In genomic region chr1:8004803-8005573, GRCh38 we compare ENCODE assay signal across 8 cellular contexts. TPM values are rescaled to one million over a fixed set of nuclear protein-coding genes. Genes with fewer than 3 reads are reported as not detected.
DNase-seq lines count a peak whose midpoint lies in the region; ATAC-seq and TF ChIP-seq lines count a peak whose summit lies in the region.

No MANE protein-coding gene starts in this region.

- CTCF ChIA-PET in CD4-positive, alpha-beta T cell (lab: Charles Lee), result no interaction called here

- no peak overlapping the region for H3K4me3 Mint-ChIP-seq in CD4-positive, alpha-beta T cell

- peak overlapping the region; percentile 98 for H3K27ac ChIP-seq in mesodermal cell (ENCODE audit: low read depth, low read length, severe bottlenecking)
- H3K27ac ChIP-seq in CD4-positive, alpha-beta T cell (ENCODE audit: low read depth, low read length), result no peak overlapping the region

- no peaks in the 10 kb centered on the region for H3K4me1 Mint-ChIP-seq in CD4-positive, alpha-beta T cell (ENCODE audit: low read depth)

- no peak overlapping the region for H3K27ac Mint-ChIP-seq in CD4-positive, alpha-beta T cell

- intact Hi-C loops in CD4-positive, alpha-beta T cell (cut with DNase I, micrococcal nuclease), result no loop called here

- no peak for TF ChIP-seq CTCF in choroid plexus epithelial cell (conservative IDR thresholded peaks at IDR 0.05; ENCODE audit: low read depth, low read length)
- no peak for TF ChIP-seq CTCF in CD4-positive, alpha-beta T cell (IDR thresholded peaks at IDR 0.05)

- ATAC-seq in GM19023 (IDR thresholded peaks at IDR 0.05; ENCODE audit: unreplicated experiment), result no peak
- no peak for ATAC-seq in CD4-positive, alpha-beta T cell (ENCODE audit: poor library complexity)

- H3K9me3 Mint-ChIP-seq in CD4-positive, alpha-beta T cell, result no peaks in the 10 kb centered on the region

- WGBS in mesodermal cell (ENCODE audit: insufficient coverage in 2 of 2), 2 experiments, result 72 to 80% methylated on average over 14 to 15 of the region's 17 CpGs

- H3K4me3 ChIP-seq in choroid plexus epithelial cell (ENCODE audit: low read depth, low read length) (no peak overlapping the region), mesodermal cell (ENCODE audit: extremely low read depth, insufficient read depth, low read length, poor library complexity, severe bottlenecking) (no peak overlapping the region)

- H3K9me3 ChIP-seq in mesodermal cell (ENCODE audit: control insufficient read depth, low read length), result no peaks in the 10 kb centered on the region
- no peaks in the 10 kb centered on the region for H3K9me3 ChIP-seq in CD4-positive, alpha-beta T cell (ENCODE audit: control insufficient read depth, low read length)

- POLR2A ChIA-PET in CD4-positive, alpha-beta T cell (lab: Charles Lee), result no interaction called here

- DNase-seq in GF-D8 (lab: John Stamatoyannopoulos, UW) (peak; percentile 70), NCI-H460 (ENCODE audit: extremely low read depth, low read depth) (peak; percentile 94), choroid plexus epithelial cell (ENCODE audit: low read depth) (peak; percentile 99), NCI-H1048 (lab: John Stamatoyannopoulos, UW) (no peak), cerebellum (ENCODE audit: low spot score) (no peak)
- DNase-seq in CD4-positive, alpha-beta T cell, result no peak

- H3K27me3 ChIP-seq in CD4-positive, alpha-beta T cell (ENCODE audit: control insufficient read depth, insufficient read depth, low read length), result no peaks in the 10 kb centered on the region

- peaks cover 30% of the 10 kb centered on the region for H3K4me1 ChIP-seq in mesodermal cell (ENCODE audit: control insufficient read depth, insufficient read depth, low read length, poor library complexity, severe bottlenecking)

- H3K27me3 Mint-ChIP-seq in CD4-positive, alpha-beta T cell, result no peaks in the 10 kb centered on the region

- peaks cover 17% of the 10 kb centered on the region for H3K36me3 Mint-ChIP-seq in CD4-positive, alpha-beta T cell (ENCODE audit: low read depth)

- H3K36me3 ChIP-seq in mesodermal cell (ENCODE audit: control insufficient read depth, insufficient read depth, low read length), result peaks cover 17% of the 10 kb centered on the region

RNA-seq across cellular contexts. Expression of gene ERRFI1, which starts 21.1 kb away (rescaled TPM):
- 97.4 and 105 TPM in 2 replicates for total RNA-seq in NCI-H460 (2014; rRNA removed; shearing (Covaris generic))
- 37.5 and 37.9 TPM in 2 replicates for polyA plus RNA-seq in NCI-H460 (2014; cell fraction: nucleus; rRNA removed)
- 154 TPM for polyA plus RNA-seq in mesodermal cell (2013, experiment 1 of 2)
- 155 TPM for polyA plus RNA-seq in mesodermal cell (2013, experiment 2 of 2)
- 22.0 TPM for total RNA-seq in cerebellum
- total RNA-seq in CD4-positive, alpha-beta T cell, result 1 to 10 TPM; 3.6 TPM

RNA-seq across cellular contexts. Expression of gene PARK7, which starts 43.5 kb away (rescaled TPM):
- 230 and 257 TPM in 2 replicates for total RNA-seq in NCI-H460 (2014; rRNA removed; shearing (Covaris generic))
- polyA plus RNA-seq in NCI-H460 (2014; cell fraction: nucleus; rRNA removed), result 194 and 198 TPM in 2 replicates
- polyA plus RNA-seq in mesodermal cell (2013, experiment 1 of 2), result 333 TPM
- 316 TPM for polyA plus RNA-seq in mesodermal cell (2013, experiment 2 of 2)
- 80.4 TPM for total RNA-seq in cerebellum
- total RNA-seq in CD4-positive, alpha-beta T cell, result 10 to 100 TPM; 57.7 to 62.4 TPM

Comparison
In these comparisons a context has a peak if more than half of its experiments do, and no peak if none do; other contexts are left out.
1. DNase-seq: peak in GF-D8 (single experiment), NCI-H460 (single experiment) and choroid plexus epithelial cell (single experiment); none in NCI-H1048 (single experiment), cerebellum (single experiment) and CD4-positive, alpha-beta T cell (0 of 10).